ENCODE assay signal across 3 cellular contexts in genomic region chr11:12995823-12996222, GRCh38.
TF ChIP-seq lines count a peak whose summit lies in the region.

No MANE protein-coding gene starts in this region.

TF ChIP-seq in HEK293, 187 proteins besides CTCF, POLR2A, EP300 and RAD21:
- TF ChIP-seq ZNF639 (tag by site-specific recombination; IDR thresholded peaks at IDR 0.05): no peak
- TF ChIP-seq REST (tag by site-specific recombination; IDR thresholded peaks at IDR 0.05): no peak
- peak; percentile 84 for TF ChIP-seq ZNF146 (tag by site-specific recombination; IDR thresholded peaks at IDR 0.05)
- no peak for TF ChIP-seq ZNF692 (tag by site-specific recombination; IDR thresholded peaks at IDR 0.05)
- TF ChIP-seq ZNF548 (tag by site-specific recombination; IDR thresholded peaks at IDR 0.05): no peak
- TF ChIP-seq ZNF362 (tag by site-specific recombination; IDR thresholded peaks at IDR 0.05): no peak

TF ChIP-seq in WTC11, 78 proteins besides CTCF, POLR2A, EP300 and RAD21 (continued from another document):
- no peak for TF ChIP-seq USF2 (CRISPR knock-in tag; IDR thresholded peaks at IDR 0.05)
- no peak for TF ChIP-seq FOXP1 (CRISPR knock-in tag; IDR thresholded peaks at IDR 0.05; ENCODE audit: borderline replicate concordance)
- TF ChIP-seq SOX15 (CRISPR knock-in tag; IDR thresholded peaks at IDR 0.05): no peak

TF ChIP-seq in H1, 55 proteins besides CTCF, POLR2A, EP300 and RAD21 (continued from another document):
- 0 out of 2 replicates have a peak, but pooled peaks have one; percentile 44 for TF ChIP-seq KDM1A (IDR thresholded peaks at IDR 0.05; ENCODE audit: borderline replicate concordance, low read length)
- no peak for TF ChIP-seq SUZ12 (IDR thresholded peaks at IDR 0.05; ENCODE audit: low read length)
- no peak for TF ChIP-seq USF2 (IDR thresholded peaks at IDR 0.05; ENCODE audit: low read length)
- no peak for TF ChIP-seq CHD1 (IDR thresholded peaks at IDR 0.05; ENCODE audit: low read depth, low read length)
